16 cellular contexts compared by ENCODE assay signal in genomic region chr7:568031-568680, GRCh38. TPM values are rescaled to one million over a fixed set of nuclear protein-coding genes. Genes with fewer than 3 reads are reported as not detected.
DNase-seq lines count a peak whose midpoint lies in the region; ATAC-seq and TF ChIP-seq lines count a peak whose summit lies in the region.
"Had no signal": no experiment of that assay in that cellular context is flagged by ENCODE, and none has a peak within 500 bp of the region (broad histone marks: within the 10 kb centered on the region; RNA-seq: fewer than 3 reads in every experiment).

No MANE protein-coding gene starts in this region.

- H3K9me3 ChIP-seq in SJCRH30 (replicated peaks) (no peaks in the 10 kb centered on the region), heart left ventricle (no peaks in the 10 kb centered on the region), skeletal muscle tissue (ENCODE audit: control insufficient read depth in 3 of 3, low read length in 3 of 3) (no peaks in the 10 kb centered on the region), OCI-LY7 (ENCODE audit: low read length) (no peaks in the 10 kb centered on the region), BE2C (peaks cover 2% of the 10 kb centered on the region; the same call in 1 of the 2 replicates)
- H3K9me3 ChIP-seq: A549 had no signal

- WGBS in heart left ventricle, 4 donors, result 38 to 54% (median 49%) methylated on average over 12 to 17 of the region's 17 CpGs

- H4K20me1 ChIP-seq in OCI-LY7 (ENCODE audit: insufficient read depth, low read length), result no peaks in the 10 kb centered on the region

- TF ChIP-seq CTCF in heart left ventricle (IDR thresholded peaks at IDR 0.05) (no peak), OCI-LY7 (conservative IDR thresholded peaks at IDR 0.05; ENCODE audit: low read length) (no peak), BE2C (IDR thresholded peaks at IDR 0.05; ENCODE audit: low read depth, low read length) (no peak), foreskin keratinocyte (conservative IDR thresholded peaks at IDR 0.05) (no peak)

- H3K9me2 ChIP-seq in OCI-LY7 (ENCODE audit: insufficient read depth, low read length), result no peaks in the 10 kb centered on the region

- DNase-seq in SJCRH30, result peak in 1 of 2 experiments; percentile 86
- DNase-seq in heart left ventricle, result peak in 4 of 5 donors; percentile 40 to 72 (median 55)
- peak; percentile 82 for DNase-seq in myocyte (ENCODE audit: low read depth)
- DNase-seq in OCI-LY7 (ENCODE audit: low spot score), result no peak
- DNase-seq in BE2C, result no peak
- no peak for DNase-seq in foreskin keratinocyte
- DNase-seq: CD4-positive, alpha-beta T cell; DMS79; NCI-H2107; NCI-H226; NCI-H526; NK-92 treated with Interleukin-12 subunit alpha and Interleukin-12 subunit beta, amount 100 ng/mL, for 24 hours had no signal

- H3K27me3 ChIP-seq in SJCRH30 (no peaks in the 10 kb centered on the region), heart left ventricle (no peaks in the 10 kb centered on the region), skeletal muscle tissue (ENCODE audit: control insufficient read depth in 3 of 3, insufficient read depth in 3 of 3, low read length in 3 of 3) (peaks cover 13 to 28% (median 14%) of the 10 kb centered on the region in 3 donors), BE2C (no peaks in the 10 kb centered on the region), foreskin keratinocyte (no peaks in the 10 kb centered on the region)

- ATAC-seq in heart left ventricle, result peak; percentile 17 to 77 (median 48)
- no peak for ATAC-seq in foreskin keratinocyte
- ATAC-seq: A549 had no signal

- no TSS peak for BruUV-seq in OCI-LY7 (replicated peaks; lab: Mats Ljungman, UMichigan)

- H2AFZ ChIP-seq in OCI-LY7 (ENCODE audit: low read length), result no peak overlapping the region
- H2AFZ ChIP-seq: GM23248 had no signal

- no peak for TF ChIP-seq POLR2A in heart left ventricle (IDR thresholded peaks at IDR 0.05)

- H3K27ac ChIP-seq in SJCRH30 (peak overlapping the region; percentile 94), heart left ventricle (peak overlapping the region in 10 of 12 donors; percentile 23 to 83 (median 50)), skeletal muscle tissue (ENCODE audit: low read depth, low read length) (peak overlapping the region; percentile 63), OCI-LY7 (ENCODE audit: low read depth, low read length, poor library complexity, severe bottlenecking) (no peak overlapping the region), foreskin keratinocyte (no peak overlapping the region)
- H3K27ac ChIP-seq: A549, GM23248, RWPE1 had no signal

- CTCF ChIA-PET in OCI-LY7 (lab: Charles Lee; ENCODE audit: unreplicated experiment), result no interaction called here

- peaks cover 21% of the 10 kb centered on the region for H3K4me1 ChIP-seq in SJCRH30
- peaks cover 0 to 40% (median 19%) of the 10 kb centered on the region in 12 donors for H3K4me1 ChIP-seq in heart left ventricle
- peaks cover 32 to 60% (median 51%) of the 10 kb centered on the region in 3 donors for H3K4me1 ChIP-seq in skeletal muscle tissue (ENCODE audit: control insufficient read depth in 3 of 3, insufficient read depth in 3 of 3, low read length in 3 of 3)
- H3K4me1 ChIP-seq in OCI-LY7 (ENCODE audit: insufficient read depth, low read length, poor library complexity, severe bottlenecking), result no peaks in the 10 kb centered on the region
- no peaks in the 10 kb centered on the region for H3K4me1 ChIP-seq in BE2C
- no peaks in the 10 kb centered on the region for H3K4me1 ChIP-seq in foreskin keratinocyte
- H3K4me1 ChIP-seq: A549 had no signal

- no peaks in the 10 kb centered on the region for H3K79me2 ChIP-seq in OCI-LY7 (ENCODE audit: insufficient read depth, low read depth, low read length)

- intact Hi-C loops in heart left ventricle (cut with DNase I) (no loop called here), OCI-LY7 (cut with micrococcal nuclease; ENCODE audit: unreplicated experiment) (no loop called here)

- POLR2A ChIA-PET in OCI-LY7 (lab: Charles Lee), result no interaction called here

- H3K36me3 ChIP-seq in SJCRH30 (no peaks in the 10 kb centered on the region), heart left ventricle (no peaks in the 10 kb centered on the region), skeletal muscle tissue (ENCODE audit: control insufficient read depth in 3 of 3, insufficient read depth in 3 of 3, low read length in 3 of 3) (no peaks in the 10 kb centered on the region), OCI-LY7 (ENCODE audit: insufficient read depth, low read length) (no peaks in the 10 kb centered on the region), BE2C (no peaks in the 10 kb centered on the region)

- peak overlapping the region in 1 of 3 donors; percentile 16 for H3K9ac ChIP-seq in skeletal muscle tissue (ENCODE audit: low read depth in 1 of 3, low read length in 3 of 3)
- H3K9ac ChIP-seq: GM23248 had no signal

- no peak overlapping the region for H3K4me2 ChIP-seq in OCI-LY7 (ENCODE audit: low read length)
- H3K4me2 ChIP-seq: A549 had no signal

- H3K4me3 ChIP-seq in SJCRH30 (no peak overlapping the region; the same call in 1 of the 2 replicates), heart left ventricle (peak overlapping the region in 5 of 12 donors; percentile 11 to 31 (median 26)), skeletal muscle tissue (ENCODE audit: low read length in 3 of 3) (peak overlapping the region in 1 of 3 donors; percentile 29), OCI-LY7 (ENCODE audit: low read depth, low read length, poor library complexity, severe bottlenecking) (no peak overlapping the region), BE2C (ENCODE audit: low read depth, low read length) (no peak overlapping the region)
- H3K4me3 ChIP-seq: A549, GM23248 had no signal

RNA-seq across cellular contexts. Expression of gene PDGFA, which starts 48.5 kb away (rescaled TPM):
- total RNA-seq in SJCRH30 (2014; rRNA removed; shearing (Covaris generic)), result 26.9 and 31.6 TPM in 2 replicates
- total RNA-seq in heart left ventricle (10 to 100 TPM; 19.4 to 50.9 (median 23.3) TPM), myocyte (38.6 and 48.4 TPM in 2 replicates), skeletal muscle tissue (44.4 TPM), OCI-LY7 (2022) (not detected in 2 replicates), foreskin keratinocyte (41.4 and 42.0 TPM in 2 replicates)
- polyA plus RNA-seq in heart left ventricle (10 to 100 TPM; 11.8 to 17.9 TPM), foreskin keratinocyte (21.1 and 22.2 TPM in 2 replicates)
- 46.7 TPM for polyA plus RNA-seq in myocyte (2012)
- not detected in 2 replicates for total RNA-seq in OCI-LY7 (2014; rRNA removed; shearing (Covaris generic))
- polyA plus RNA-seq in BE2C (2012; ENCODE audit: insufficient read depth, insufficient read length, low read depth), result not detected

Comparison
In these comparisons a context has a peak if more than half of its experiments do, and no peak if none do; other contexts are left out.
1. DNase-seq: peak in heart left ventricle (4 of 5) and myocyte (single experiment); none in OCI-LY7 (single experiment), BE2C (single experiment) and foreskin keratinocyte (0 of 2).
2. H3K27ac ChIP-seq: peak in SJCRH30 (single experiment), heart left ventricle (10 of 12) and skeletal muscle tissue (single experiment); none in OCI-LY7 (single experiment) and foreskin keratinocyte (single experiment).
3. RNA of gene PDGFA, which starts 48.5 kb away (total RNA-seq): 38.6 to 48.4 TPM in myocyte, 44.4 TPM in skeletal muscle tissue (single experiment), 41.4 to 42.0 TPM in foreskin keratinocyte, 26.9 to 31.6 TPM in SJCRH30 and 19.4 to 50.9 TPM in heart left ventricle; not detected in OCI-LY7; every median in the first group is over 10 times any median in the second.